ENCODE assay signal across 9 cellular contexts in the genomic region with DNA sequence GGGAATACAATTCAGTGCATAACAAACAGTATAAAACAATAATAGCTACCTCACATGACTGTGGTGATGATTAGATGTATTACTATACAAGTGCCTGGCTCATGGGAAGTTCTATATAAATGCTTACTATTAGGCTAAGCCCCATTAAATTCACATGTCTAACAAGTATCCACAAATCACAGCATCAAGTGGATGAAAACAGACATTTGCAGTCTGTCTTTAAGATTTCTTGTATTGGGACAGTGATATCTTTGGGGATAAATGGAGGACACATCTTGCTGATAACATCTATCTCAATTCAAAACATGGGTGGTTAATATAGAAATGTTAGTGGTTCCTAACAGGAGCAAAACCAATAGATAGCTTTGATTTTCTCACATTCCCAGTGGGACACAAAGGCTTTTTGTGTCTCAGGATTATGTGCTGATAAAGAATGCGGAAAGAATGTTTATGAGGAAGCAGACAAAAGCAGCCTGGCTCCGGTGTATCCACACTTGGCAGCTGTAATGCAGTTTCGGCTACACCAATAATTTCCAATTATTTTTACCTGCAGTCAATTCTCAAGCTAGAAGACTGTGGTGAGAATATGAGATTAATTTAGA. TPM values are rescaled to one million over a fixed set of nuclear protein-coding genes. Genes with fewer than 3 reads are reported as not detected.
DNase-seq lines count a peak whose midpoint lies in the region; ATAC-seq and TF ChIP-seq lines count a peak whose summit lies in the region.
"Had no signal": no experiment of that assay in that cellular context is flagged by ENCODE, and none has a peak within 500 bp of the region (broad histone marks: within the 10 kb centered on the region; RNA-seq: fewer than 3 reads in every experiment).

No MANE protein-coding gene starts in this region.

- H3K36me3 ChIP-seq in HEK293 (ENCODE audit: control insufficient read depth in 2 of 2, insufficient read depth in 1 of 2, low read length in 2 of 2): no peaks in the 10 kb centered on the region
- H3K36me3 ChIP-seq in adipocyte (ENCODE audit: control insufficient read depth, insufficient read depth, low read length, severe bottlenecking): no peaks in the 10 kb centered on the region
- no peaks in the 10 kb centered on the region for H3K36me3 ChIP-seq in iPS-18a (ENCODE audit: control insufficient read depth, low read depth, low read length)
- H3K36me3 ChIP-seq in skeletal muscle tissue (ENCODE audit: control insufficient read depth in 3 of 3, insufficient read depth in 3 of 3, low read length in 3 of 3): no peaks in the 10 kb centered on the region
- H3K36me3 ChIP-seq in OCI-LY7 (ENCODE audit: insufficient read depth, low read length): no peaks in the 10 kb centered on the region
- H3K36me3 ChIP-seq in H7 (replicated peaks; ENCODE audit: control insufficient read depth, insufficient read depth, low read length): no peaks in the 10 kb centered on the region

- H3K9ac ChIP-seq in adipocyte (ENCODE audit: low read length) (peak overlapping the region; percentile 18), iPS-18a (ENCODE audit: low read length) (no peak overlapping the region), skeletal muscle tissue (ENCODE audit: low read depth in 1 of 3, low read length in 3 of 3) (peak overlapping the region; percentile 66 to 71 (median 69))

- POLR2A ChIA-PET in HEK293 (lab: Yijun Ruan, JAX) (no interaction called here), OCI-LY7 (lab: Charles Lee) (no interaction called here)

- no peaks in the 10 kb centered on the region for H3K79me2 ChIP-seq in OCI-LY7 (ENCODE audit: insufficient read depth, low read depth, low read length)

- no peaks in the 10 kb centered on the region for H4K20me1 ChIP-seq in OCI-LY7 (ENCODE audit: insufficient read depth, low read length)

- CTCF ChIA-PET in HEK293 (lab: Yijun Ruan, JAX): interaction anchor here (0.6 to 0.7 kb wide), 3 partner anchors 21 to 115 kb away, joined by 3 read pairs; no protein-coding TSS in a partner anchor
- CTCF ChIA-PET in OCI-LY7 (lab: Charles Lee; ENCODE audit: unreplicated experiment): no interaction called here

- no TSS peak for BruUV-seq in OCI-LY7 (replicated peaks; lab: Mats Ljungman, UMichigan)

- H3K9me3 ChIP-seq in HEK293 (ENCODE audit: control insufficient read depth, insufficient read depth, low read depth, low read length): no peaks in the 10 kb centered on the region
- H3K9me3 ChIP-seq in adipocyte (ENCODE audit: control insufficient read depth, low read length): no peaks in the 10 kb centered on the region
- no peaks in the 10 kb centered on the region for H3K9me3 ChIP-seq in iPS-18a (ENCODE audit: control insufficient read depth, low read depth, low read length)
- no peaks in the 10 kb centered on the region for H3K9me3 ChIP-seq in skeletal muscle tissue (ENCODE audit: control insufficient read depth in 3 of 3, low read length in 3 of 3)
- H3K9me3 ChIP-seq in OCI-LY7 (ENCODE audit: low read length): no peaks in the 10 kb centered on the region

- H3K4me3 ChIP-seq in HEK293 (ENCODE audit: low read depth, low read length) (no peak overlapping the region), adipocyte (ENCODE audit: low read length) (peak overlapping the region; percentile 79), iPS-18a (ENCODE audit: low read length) (peak overlapping the region; percentile 30), skeletal muscle tissue (ENCODE audit: low read length in 3 of 3) (peak overlapping the region; percentile 60 to 75 (median 71)), OCI-LY7 (ENCODE audit: low read depth, low read length, poor library complexity, severe bottlenecking) (no peak overlapping the region), H7 (ENCODE audit: insufficient read depth, low read depth, low read length) (no peak overlapping the region)
- H3K4me3 ChIP-seq: GM12878 had no signal

- H3K9me2 ChIP-seq in OCI-LY7 (ENCODE audit: insufficient read depth, low read length): no peaks in the 10 kb centered on the region

- no peak overlapping the region for H3K4me2 ChIP-seq in OCI-LY7 (ENCODE audit: low read length)

- DNase-seq in adipocyte (ENCODE audit: low read depth) (no peak), OCI-LY7 (ENCODE audit: low spot score) (no peak), NCI-H774 (lab: John Stamatoyannopoulos, UW) (no peak), H7 (no peak)

- no peak overlapping the region for H2AFZ ChIP-seq in OCI-LY7 (ENCODE audit: low read length)

- intact Hi-C loops in OCI-LY7 (cut with micrococcal nuclease; ENCODE audit: unreplicated experiment): no loop called here

- H3K27me3 ChIP-seq in adipocyte (replicated peaks; ENCODE audit: control insufficient read depth, insufficient read depth, low read length) (no peaks in the 10 kb centered on the region), iPS-18a (ENCODE audit: control insufficient read depth, insufficient read depth, low read length) (peaks cover 3% of the 10 kb centered on the region), skeletal muscle tissue (ENCODE audit: control insufficient read depth in 3 of 3, insufficient read depth in 3 of 3, low read length in 3 of 3) (no peaks in the 10 kb centered on the region), H7 (ENCODE audit: control insufficient read depth, insufficient read depth, low read length) (no peaks in the 10 kb centered on the region)

- ATAC-seq in HG03565 (IDR thresholded peaks at IDR 0.05; ENCODE audit: unreplicated experiment): no peak

- peaks cover 27% of the 10 kb centered on the region for H3K4me1 ChIP-seq in HEK293 (ENCODE audit: control insufficient read depth, insufficient read depth, low read length)
- H3K4me1 ChIP-seq in adipocyte (ENCODE audit: control insufficient read depth, insufficient read depth, low read length): peaks cover 6% of the 10 kb centered on the region
- peaks cover 35% of the 10 kb centered on the region for H3K4me1 ChIP-seq in iPS-18a (ENCODE audit: control insufficient read depth, low read depth, low read length)
- peaks cover 4 to 8% (median 5%) of the 10 kb centered on the region in 3 donors for H3K4me1 ChIP-seq in skeletal muscle tissue (ENCODE audit: control insufficient read depth in 3 of 3, insufficient read depth in 3 of 3, low read length in 3 of 3)
- no peaks in the 10 kb centered on the region for H3K4me1 ChIP-seq in OCI-LY7 (ENCODE audit: insufficient read depth, low read length, poor library complexity, severe bottlenecking)

- H3K27ac ChIP-seq in HEK293 (ENCODE audit: extremely low read depth, low read depth, low read length) (no peak overlapping the region), iPS-18a (ENCODE audit: low read length) (no peak overlapping the region), skeletal muscle tissue (ENCODE audit: low read depth, low read length) (peak overlapping the region; percentile 46), OCI-LY7 (ENCODE audit: low read depth, low read length, poor library complexity, severe bottlenecking) (no peak overlapping the region)

- TF ChIP-seq CTCF in HEK293 (tag by site-specific recombination; IDR thresholded peaks at IDR 0.05) (no peak), OCI-LY7 (conservative IDR thresholded peaks at IDR 0.05; ENCODE audit: low read length) (no peak)

TF ChIP-seq in HEK293, 187 proteins besides CTCF, POLR2A, EP300 and RAD21:
- 0 out of 2 replicates have a peak, but pooled peaks have one; percentile 54 for TF ChIP-seq HOXD13 (CRISPR knock-in tag; IDR thresholded peaks at IDR 0.05; ENCODE audit: borderline replicate concordance)
- TF ChIP-seq, protein P1, sequence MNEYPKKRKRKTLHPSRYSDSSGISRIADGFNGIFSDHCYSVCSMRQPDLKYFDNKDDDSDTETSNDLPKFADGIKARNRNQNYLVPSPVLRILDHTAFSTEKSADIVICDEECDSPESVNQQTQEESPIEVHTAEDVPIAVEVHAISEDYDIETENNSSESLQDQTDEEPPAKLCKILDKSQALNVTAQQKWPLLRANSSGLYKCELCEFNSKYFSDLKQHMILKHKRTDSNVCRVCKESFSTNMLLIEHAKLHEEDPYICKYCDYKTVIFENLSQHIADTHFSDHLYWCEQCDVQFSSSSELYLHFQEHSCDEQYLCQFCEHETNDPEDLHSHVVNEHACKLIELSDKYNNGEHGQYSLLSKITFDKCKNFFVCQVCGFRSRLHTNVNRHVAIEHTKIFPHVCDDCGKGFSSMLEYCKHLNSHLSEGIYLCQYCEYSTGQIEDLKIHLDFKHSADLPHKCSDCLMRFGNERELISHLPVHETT (tag by site-specific recombination; IDR thresholded peaks at IDR 0.05): no peak
- TF ChIP-seq ZNF747 (tag by site-specific recombination; IDR thresholded peaks at IDR 0.05): no peak
- no peak for TF ChIP-seq MYNN (tag by site-specific recombination; IDR thresholded peaks at IDR 0.05; ENCODE audit: borderline replicate concordance)
- TF ChIP-seq OSR2 (tag by site-specific recombination; IDR thresholded peaks at IDR 0.05): no peak
- no peak for TF ChIP-seq ZNF311 (tag by site-specific recombination; IDR thresholded peaks at IDR 0.05; ENCODE audit: borderline replicate concordance)

RNA-seq across cellular contexts. Expression of gene PTPRK, which starts 29.3 kb away (rescaled TPM):
- 37.1 TPM for total RNA-seq in skeletal muscle tissue
- not detected in 2 replicates for total RNA-seq in OCI-LY7 (2014; rRNA removed; shearing (Covaris generic))
- total RNA-seq in OCI-LY7 (2022): 0.48 TPM in 1 of 2 replicates, not detected in the other
- 36.9 and 44.0 TPM in 2 replicates for total RNA-seq in H7 (2014; rRNA removed; shearing (Covaris generic))

Comparison
In these comparisons a context has a peak if more than half of its experiments do, and no peak if none do; other contexts are left out.
1. H3K4me3 ChIP-seq: peak in adipocyte (single experiment), iPS-18a (single experiment) and skeletal muscle tissue (3 of 3); none in HEK293 (single experiment), OCI-LY7 (single experiment) and H7 (single experiment).
2. RNA of gene PTPRK, which starts 29.3 kb away (total RNA-seq): 37.1 TPM in skeletal muscle tissue (single experiment) and 36.9 to 44.0 TPM in H7; 0.48 TPM in OCI-LY7; every median in the first group is over 10 times any median in the second.